Comparison of ENCODE assay signal across 18 cellular contexts in the genomic region with DNA sequence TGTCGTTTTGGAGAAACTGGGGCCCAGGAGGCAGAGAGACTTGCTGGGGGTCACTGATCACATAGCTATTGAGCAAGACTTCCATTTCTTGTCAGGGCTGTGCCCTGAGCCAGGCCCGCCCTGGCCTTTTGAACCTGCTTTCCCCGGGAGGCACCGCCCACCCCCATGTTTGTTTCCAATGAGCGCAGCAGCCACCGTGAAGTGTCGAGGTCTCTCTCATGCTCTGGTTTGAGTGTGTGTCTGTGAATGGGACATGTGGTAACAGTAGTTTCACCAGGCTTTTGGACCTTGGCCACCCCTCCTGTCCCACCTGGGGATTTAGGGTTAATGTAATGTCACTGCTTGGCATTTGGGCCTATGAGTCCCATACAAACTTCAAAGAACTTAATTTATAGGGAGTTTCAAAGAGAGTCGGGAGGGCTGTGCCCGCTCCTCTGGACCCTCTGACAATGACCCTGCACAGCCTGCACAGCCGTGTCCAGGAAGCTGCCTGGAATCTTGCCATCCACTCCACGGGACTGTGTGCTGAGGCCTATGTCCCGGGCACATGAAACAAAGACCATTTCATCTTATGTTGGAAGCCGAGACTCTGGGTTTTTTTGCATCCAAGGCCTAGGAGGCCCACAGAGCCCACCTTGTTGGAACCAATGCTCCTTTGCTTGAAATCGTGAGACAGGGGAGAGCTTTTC. TPM values are rescaled to one million over a fixed set of nuclear protein-coding genes. Genes with fewer than 3 reads are reported as not detected.
A peak's percentile ranks its signal among the peaks of the same experiment; 100 is the strongest.
DNase-seq lines count a peak whose midpoint lies in the region; ATAC-seq lines count a peak whose summit lies in the region.
"Had no signal": no experiment of that assay in that cellular context is flagged by ENCODE, and none has a peak within 500 bp of the region (broad histone marks: within the 10 kb centered on the region; RNA-seq: fewer than 3 reads in every experiment).

No MANE protein-coding gene starts in this region.

- peak overlapping the region; percentile 97 to 99 for H3K27ac Mint-ChIP-seq in natural killer cell treated with Interleukin-12 subunit alpha and Interleukin-12 subunit beta and Interleukin-15 and Interleukin-18, amount 100 ng/mL, for 72 hours
- no peak overlapping the region for H3K27ac Mint-ChIP-seq in activated CD4-positive, alpha-beta T cell treated with anti-CD3 and anti-CD28 coated beads, Interleukin-2, amount 10 ng/mL, durations not matched to agents 7 days and 5 days

- no peak overlapping the region for H3K4me3 ChIP-seq in GM23248

- H3K36me3 Mint-ChIP-seq in natural killer cell treated with Interleukin-12 subunit alpha and Interleukin-12 subunit beta and Interleukin-15 and Interleukin-18, amount 100 ng/mL, for 72 hours = peaks cover 40% of the 10 kb centered on the region
- peaks cover 33% of the 10 kb centered on the region for H3K36me3 Mint-ChIP-seq in activated CD4-positive, alpha-beta T cell treated with anti-CD3 and anti-CD28 coated beads, Interleukin-2, amount 10 ng/mL, durations not matched to agents 7 days and 5 days (ENCODE audit: low read depth)

- no peaks in the 10 kb centered on the region for H3K36me3 ChIP-seq in GM23248 (ENCODE audit: low read depth)
- H3K36me3 ChIP-seq: brain microvascular endothelial cell had no signal

- peak; percentile 81 for DNase-seq in Ammon's horn (ENCODE audit: low spot score)
- DNase-seq in MV-4-11 (lab: John Stamatoyannopoulos, UW) = peak; percentile 46
- DNase-seq in head of caudate nucleus = peak; percentile 25 to 90 (median 69)
- DNase-seq in natural killer cell treated with Interleukin-12 subunit alpha and Interleukin-12 subunit beta and Interleukin-15 and Interleukin-18, amount 100 ng/mL, for 72 hours (ENCODE audit: low spot score) = peak; percentile 58
- DNase-seq in activated CD4-positive, alpha-beta T cell treated with anti-CD3 and anti-CD28 coated beads, Interleukin-2, amount 10 ng/mL, durations not matched to agents 7 days and 5 days = no peak
- DNase-seq in GM23248 = no peak
- DNase-seq: activated naive CD4-positive, alpha-beta T cell; brain microvascular endothelial cell; H9; NCI-H1105; NCI-H2171; NCI-H82; small intestine had no signal

- H3K4me1 ChIP-seq in GM23248 (ENCODE audit: insufficient read depth) = no peaks in the 10 kb centered on the region

- H2AFZ ChIP-seq in GM23248 = no peak overlapping the region

- H3F3A ChIP-seq in GM23248 (ENCODE audit: insufficient read depth) = no peaks in the 10 kb centered on the region

- peaks cover 10% of the 10 kb centered on the region; the same call in 1 of the 2 replicates for H3K27me3 ChIP-seq in GM23248 (replicated peaks; ENCODE audit: insufficient read depth)

- H4K20me1 ChIP-seq in GM23248 (ENCODE audit: insufficient read depth) = no peaks in the 10 kb centered on the region

- in situ Hi-C loops in GM23248 (cut with MboI) = no loop called here

- H3K4me2 ChIP-seq in GM23248 (ENCODE audit: unreplicated experiment) = no peak overlapping the region

- no peak for ATAC-seq in natural killer cell treated with Interleukin-12 subunit alpha and Interleukin-12 subunit beta and Interleukin-15 and Interleukin-18, amount 100 ng/mL, for 72 hours
- ATAC-seq in GM19397 (IDR thresholded peaks at IDR 0.05; ENCODE audit: unreplicated experiment) (no peak), HG02852 (IDR thresholded peaks at IDR 0.05; ENCODE audit: unreplicated experiment) (no peak)

- 64 to 70% methylated on average over 14 of the region's 14 CpGs for WGBS in GM23248 (ENCODE audit: low coverage in 1 of 2, low lambda C conversion rate in 2 of 2, missing lambda C conversion rate in 2 of 2), 2 experiments

- peaks cover 69 to 74% of the 10 kb centered on the region in 2 donors for H3K4me1 Mint-ChIP-seq in natural killer cell treated with Interleukin-12 subunit alpha and Interleukin-12 subunit beta and Interleukin-15 and Interleukin-18, amount 100 ng/mL, for 72 hours (ENCODE audit: low read depth in 2 of 2)
- peaks cover 28% of the 10 kb centered on the region for H3K4me1 Mint-ChIP-seq in activated CD4-positive, alpha-beta T cell treated with anti-CD3 and anti-CD28 coated beads, Interleukin-2, amount 10 ng/mL, durations not matched to agents 7 days and 5 days

- no peak overlapping the region for H3K9ac ChIP-seq in GM23248

- H3K27ac ChIP-seq in GM23248 = no peak overlapping the region
- H3K27ac ChIP-seq: brain microvascular endothelial cell, VCaP had no signal

- intact Hi-C loops in head of caudate nucleus (cut with DNase I) = no loop called here

- no peaks in the 10 kb centered on the region for H3K27me3 Mint-ChIP-seq in natural killer cell treated with Interleukin-12 subunit alpha and Interleukin-12 subunit beta and Interleukin-15 and Interleukin-18, amount 100 ng/mL, for 72 hours
- H3K27me3 Mint-ChIP-seq in activated CD4-positive, alpha-beta T cell treated with anti-CD3 and anti-CD28 coated beads, Interleukin-2, amount 10 ng/mL, durations not matched to agents 7 days and 5 days = peaks cover 4% of the 10 kb centered on the region

- no peaks in the 10 kb centered on the region for H3K9me3 Mint-ChIP-seq in natural killer cell treated with Interleukin-12 subunit alpha and Interleukin-12 subunit beta and Interleukin-15 and Interleukin-18, amount 100 ng/mL, for 72 hours
- no peaks in the 10 kb centered on the region for H3K9me3 Mint-ChIP-seq in activated CD4-positive, alpha-beta T cell treated with anti-CD3 and anti-CD28 coated beads, Interleukin-2, amount 10 ng/mL, durations not matched to agents 7 days and 5 days
- H3K9me3 Mint-ChIP-seq: H9 had no signal

- peak overlapping the region; percentile 100 for H3K4me3 Mint-ChIP-seq in natural killer cell treated with Interleukin-12 subunit alpha and Interleukin-12 subunit beta and Interleukin-15 and Interleukin-18, amount 100 ng/mL, for 72 hours
- no peak overlapping the region for H3K4me3 Mint-ChIP-seq in activated CD4-positive, alpha-beta T cell treated with anti-CD3 and anti-CD28 coated beads, Interleukin-2, amount 10 ng/mL, durations not matched to agents 7 days and 5 days
- H3K4me3 Mint-ChIP-seq: H9 had no signal

- H3K79me2 ChIP-seq in GM23248 (ENCODE audit: insufficient read depth) = no peaks in the 10 kb centered on the region

- no peaks in the 10 kb centered on the region for H3K9me2 ChIP-seq in GM23248 (ENCODE audit: insufficient read depth)

- POLR2A ChIA-PET in activated CD4-positive, alpha-beta T cell treated with anti-CD3 and anti-CD28 coated beads, Interleukin-2, amount 10 ng/mL, durations not matched to agents 7 days and 5 days (lab: Charles Lee) = no interaction called here

- H3K9me3 ChIP-seq in GM23248 (ENCODE audit: low read depth) = no peaks in the 10 kb centered on the region

- CTCF ChIA-PET in activated CD4-positive, alpha-beta T cell treated with anti-CD3 and anti-CD28 coated beads, Interleukin-2, amount 10 ng/mL, durations not matched to agents 7 days and 5 days (lab: Charles Lee) = no interaction called here

RNA-seq across cellular contexts. Expression of a gene that starts 6.3 kb away (rescaled TPM):
- 1,000 to 10,000 TPM in 1 of 2 donors, 100 to 1,000 TPM in 1; 497 to 1,157 TPM for total RNA-seq in natural killer cell treated with Interleukin-12 subunit alpha and Interleukin-12 subunit beta and Interleukin-15 and Interleukin-18, amount 100 ng/mL, for 72 hours
- 100 to 1,000 TPM in 1 of 2 experiments, 10 to 100 TPM in 1; 99.9 to 116 TPM for total RNA-seq in activated CD4-positive, alpha-beta T cell treated with anti-CD3 and anti-CD28 coated beads, Interleukin-2, amount 10 ng/mL, durations not matched to agents 7 days and 5 days
- total RNA-seq in GM23248 (2014; rRNA removed; shearing (Covaris generic)) = not detected in 2 replicates
- not detected in 2 replicates for polyA plus RNA-seq in GM23248 (2016; fragmentation: Nextera tagmentation; extraction: Ambion mirVana)
- total RNA-seq: fibroblast of lung, H9, lung microvascular endothelial cell had no signal
- polyA plus RNA-seq: fibroblast of lung had no signal

Comparison
In these comparisons a context has a peak if more than half of its experiments do, and no peak if none do; other contexts are left out.
1. DNase-seq: peak in Ammon's horn (single experiment), MV-4-11 (single experiment), head of caudate nucleus (42 of 42) and natural killer cell treated with Interleukin-12 subunit alpha and Interleukin-12 subunit beta and Interleukin-15 and Interleukin-18, amount 100 ng/mL, for 72 hours (single experiment); none in activated CD4-positive, alpha-beta T cell treated with anti-CD3 and anti-CD28 coated beads, Interleukin-2, amount 10 ng/mL, durations not matched to agents 7 days and 5 days (single experiment) and GM23248 (single experiment).
2. RNA of a gene that starts 6.3 kb away (total RNA-seq): 497 to 1,157 TPM in natural killer cell treated with Interleukin-12 subunit alpha and Interleukin-12 subunit beta and Interleukin-15 and Interleukin-18, amount 100 ng/mL, for 72 hours and 99.9 to 116 TPM in activated CD4-positive, alpha-beta T cell treated with anti-CD3 and anti-CD28 coated beads, Interleukin-2, amount 10 ng/mL, durations not matched to agents 7 days and 5 days; not detected in GM23248; every median in the first group is over 100 times any median in the second.